ENCODE assay signal across 12 cellular contexts in the genomic region with DNA sequence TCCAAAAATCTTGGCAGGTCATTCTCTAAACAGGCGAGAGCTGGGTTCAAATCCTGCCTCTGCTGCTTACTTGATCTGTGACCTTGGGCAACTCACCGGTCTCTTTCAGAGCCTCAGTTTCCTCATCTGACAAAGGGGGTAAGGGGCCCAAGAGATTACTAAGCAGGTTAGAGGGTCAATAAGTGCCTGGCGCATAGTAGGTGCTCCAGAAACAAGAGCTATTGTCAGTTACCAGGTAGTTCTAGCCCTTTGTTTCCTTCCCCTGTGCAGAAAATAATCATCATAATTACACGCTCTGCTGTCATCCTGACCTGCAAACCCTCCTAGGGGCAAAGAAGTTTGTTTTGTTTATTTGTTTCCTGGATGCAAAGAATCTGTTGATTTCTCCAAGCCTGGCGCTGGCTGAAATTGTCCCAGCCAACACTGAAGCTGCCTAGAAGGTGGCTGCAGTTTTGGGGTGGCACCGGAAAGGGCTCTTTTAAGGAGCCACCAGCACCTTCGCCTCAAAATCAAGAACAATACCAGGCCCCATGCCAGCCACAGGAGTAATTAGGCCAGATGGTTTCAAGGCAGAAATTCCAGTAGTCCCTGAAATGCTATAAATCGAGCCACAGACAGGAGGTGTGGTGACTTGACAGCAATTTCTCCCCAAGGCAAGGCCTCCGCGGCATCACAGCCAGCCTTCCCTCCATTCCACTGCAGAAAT. TPM values are rescaled to one million over a fixed set of nuclear protein-coding genes. Genes with fewer than 3 reads are reported as not detected.
DNase-seq lines count a peak whose midpoint lies in the region; ATAC-seq and TF ChIP-seq lines count a peak whose summit lies in the region.
"Had no signal": no experiment of that assay in that cellular context is flagged by ENCODE, and none has a peak within 500 bp of the region (broad histone marks: within the 10 kb centered on the region; RNA-seq: fewer than 3 reads in every experiment).

No MANE protein-coding gene starts in this region.

- peak overlapping the region; percentile 98 for H3K27ac Mint-ChIP-seq in type B pancreatic cell
- H3K27ac Mint-ChIP-seq: activated CD4-positive, alpha-beta memory T cell treated with anti-CD3 and anti-CD28 coated beads for 36 hours had no signal

- in situ Hi-C loops in T47D (cut with HindIII; ENCODE audit: low pct_unique_long_range_greater_than_20kb, low sequenced_read_pairs) = no loop called here

- ATAC-seq in Right ventricle myocardium inferior (peak; percentile 58), left cardiac atrium (no peak), left colon (peak; percentile 49), GM21723 (IDR thresholded peaks at IDR 0.05; ENCODE audit: unreplicated experiment) (no peak)

- peaks cover 39% of the 10 kb centered on the region for H3K27me3 Mint-ChIP-seq in type B pancreatic cell
- H3K27me3 Mint-ChIP-seq: activated CD4-positive, alpha-beta memory T cell treated with anti-CD3 and anti-CD28 coated beads for 36 hours; activated naive CD8-positive, alpha-beta T cell treated with anti-CD3 and anti-CD28 coated beads, Interleukin-2, amount 10 ng/mL, durations not matched to agents 7 days and 5 days had no signal

- TF ChIP-seq CTCF in type B pancreatic cell (conservative IDR thresholded peaks at IDR 0.05) = no peak

- peaks cover 12% of the 10 kb centered on the region for H3K4me1 Mint-ChIP-seq in type B pancreatic cell (ENCODE audit: unreplicated experiment)

- intact Hi-C loops in Right ventricle myocardium inferior (cut with DNase I) (no loop called here), left cardiac atrium (cut with DNase I) (no loop called here), left colon (cut with DNase I, micrococcal nuclease) (no loop called here)

- no peaks in the 10 kb centered on the region for H3K36me3 Mint-ChIP-seq in type B pancreatic cell
- H3K36me3 Mint-ChIP-seq: activated CD4-positive, alpha-beta memory T cell treated with anti-CD3 and anti-CD28 coated beads for 36 hours; activated naive CD8-positive, alpha-beta T cell treated with anti-CD3 and anti-CD28 coated beads, Interleukin-2, amount 10 ng/mL, durations not matched to agents 7 days and 5 days had no signal

- peak overlapping the region; percentile 69 for H3K4me3 Mint-ChIP-seq in type B pancreatic cell
- H3K4me3 Mint-ChIP-seq: activated CD4-positive, alpha-beta memory T cell treated with anti-CD3 and anti-CD28 coated beads for 36 hours; activated naive CD8-positive, alpha-beta T cell treated with anti-CD3 and anti-CD28 coated beads, Interleukin-2, amount 10 ng/mL, durations not matched to agents 7 days and 5 days had no signal

- DNase-seq in Right ventricle myocardium inferior (ENCODE audit: missing footprints) = no peak
- DNase-seq in left cardiac atrium = no peak
- peak; percentile 66 to 94 for DNase-seq in T47D (ENCODE audit: low read depth in 1 of 2, low spot score in 1 of 2)
- peak; percentile 61 to 64 for DNase-seq in left colon
- no peak for DNase-seq in type B pancreatic cell (ENCODE audit: extremely low spot score, unreplicated experiment)
- DNase-seq in activated CD4-positive, alpha-beta T cell treated with anti-CD3 and anti-CD28 coated beads, Interleukin-2, amount 50 U/mL, for 1 hour = no peak
- DNase-seq in iPS-NIHi7 (ENCODE audit: extremely low spot score) = no peak
- DNase-seq: activated CD4-positive, alpha-beta memory T cell treated with anti-CD3 and anti-CD28 coated beads for 36 hours; activated naive CD8-positive, alpha-beta T cell treated with anti-CD3 and anti-CD28 coated beads, Interleukin-2, amount 10 ng/mL, durations not matched to agents 7 days and 5 days; NCI-H2107; stimulated activated CD4-positive, alpha-beta T cell treated with anti-CD3 and anti-CD28 coated beads, Interleukin-15, amount 100 ng/mL, for 24 hours had no signal

- H3K9me3 Mint-ChIP-seq in type B pancreatic cell = no peaks in the 10 kb centered on the region
- H3K9me3 Mint-ChIP-seq: activated CD4-positive, alpha-beta memory T cell treated with anti-CD3 and anti-CD28 coated beads for 36 hours; activated naive CD8-positive, alpha-beta T cell treated with anti-CD3 and anti-CD28 coated beads, Interleukin-2, amount 10 ng/mL, durations not matched to agents 7 days and 5 days had no signal

RNA-seq across cellular contexts. Expression of a gene that starts 10.2 kb away (rescaled TPM):
- total RNA-seq in Right ventricle myocardium inferior (72.1 TPM), left cardiac atrium (10 to 100 TPM; 52.9 to 59.2 TPM), left colon (10 to 100 TPM; 40.7 to 49.4 TPM), type B pancreatic cell (ENCODE audit: low replicate concordance) (33.9 and 35.9 TPM in 2 replicates)

RNA-seq across cellular contexts. Expression of a gene that starts 56.4 kb away (rescaled TPM):
- total RNA-seq in Right ventricle myocardium inferior (6.0 TPM), left cardiac atrium (10 to 100 TPM in 1 of 2 donors, 1 to 10 TPM in 1; 7.4 to 10.6 TPM), left colon (10 to 100 TPM; 13.3 to 15.0 TPM), type B pancreatic cell (ENCODE audit: low replicate concordance) (19.1 and 21.4 TPM in 2 replicates)

Comparison
In these comparisons a context has a peak if more than half of its experiments do, and no peak if none do; other contexts are left out.
1. ATAC-seq: peak in Right ventricle myocardium inferior (single experiment) and left colon (single experiment); none in left cardiac atrium (0 of 2) and GM21723 (single experiment).
2. DNase-seq: peak in T47D (2 of 2) and left colon (2 of 2); none in Right ventricle myocardium inferior (single experiment), left cardiac atrium (single experiment), type B pancreatic cell (single experiment), activated CD4-positive, alpha-beta T cell treated with anti-CD3 and anti-CD28 coated beads, Interleukin-2, amount 50 U/mL, for 1 hour (single experiment) and iPS-NIHi7 (single experiment).